1 cellular context compared by ENCODE assay signal in the genomic region with DNA sequence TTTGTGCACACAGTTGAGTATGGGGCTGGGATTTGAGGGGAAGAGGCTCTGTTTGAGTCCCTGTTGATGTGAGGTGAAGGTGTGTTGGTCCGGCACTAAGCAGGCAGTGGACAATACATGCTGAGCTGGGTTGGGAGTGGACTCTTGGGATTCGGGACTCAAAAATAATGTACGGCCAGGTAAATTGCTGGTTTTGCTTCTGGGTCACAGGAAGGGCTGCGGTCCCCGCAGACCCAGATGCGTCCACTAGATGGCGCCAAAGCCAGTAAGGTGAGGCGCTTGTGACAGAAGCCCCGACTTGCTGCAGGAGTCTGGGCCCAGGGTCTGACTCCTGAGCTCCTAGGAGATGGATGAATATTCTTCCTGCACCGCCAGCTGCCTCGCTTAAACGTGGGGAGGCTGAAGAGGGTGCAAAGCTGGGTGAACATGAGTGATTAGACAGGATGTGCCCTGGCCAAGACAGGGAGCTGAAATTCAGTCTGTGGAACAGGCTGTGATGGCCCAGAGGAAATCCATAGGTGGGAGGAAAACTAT.
TF ChIP-seq lines count a peak whose summit lies in the region.

No MANE protein-coding gene starts in this region.

TF ChIP-seq in HEK293, 187 proteins besides CTCF, POLR2A, EP300 and RAD21 (continued from another document):
- TF ChIP-seq, protein P1, sequence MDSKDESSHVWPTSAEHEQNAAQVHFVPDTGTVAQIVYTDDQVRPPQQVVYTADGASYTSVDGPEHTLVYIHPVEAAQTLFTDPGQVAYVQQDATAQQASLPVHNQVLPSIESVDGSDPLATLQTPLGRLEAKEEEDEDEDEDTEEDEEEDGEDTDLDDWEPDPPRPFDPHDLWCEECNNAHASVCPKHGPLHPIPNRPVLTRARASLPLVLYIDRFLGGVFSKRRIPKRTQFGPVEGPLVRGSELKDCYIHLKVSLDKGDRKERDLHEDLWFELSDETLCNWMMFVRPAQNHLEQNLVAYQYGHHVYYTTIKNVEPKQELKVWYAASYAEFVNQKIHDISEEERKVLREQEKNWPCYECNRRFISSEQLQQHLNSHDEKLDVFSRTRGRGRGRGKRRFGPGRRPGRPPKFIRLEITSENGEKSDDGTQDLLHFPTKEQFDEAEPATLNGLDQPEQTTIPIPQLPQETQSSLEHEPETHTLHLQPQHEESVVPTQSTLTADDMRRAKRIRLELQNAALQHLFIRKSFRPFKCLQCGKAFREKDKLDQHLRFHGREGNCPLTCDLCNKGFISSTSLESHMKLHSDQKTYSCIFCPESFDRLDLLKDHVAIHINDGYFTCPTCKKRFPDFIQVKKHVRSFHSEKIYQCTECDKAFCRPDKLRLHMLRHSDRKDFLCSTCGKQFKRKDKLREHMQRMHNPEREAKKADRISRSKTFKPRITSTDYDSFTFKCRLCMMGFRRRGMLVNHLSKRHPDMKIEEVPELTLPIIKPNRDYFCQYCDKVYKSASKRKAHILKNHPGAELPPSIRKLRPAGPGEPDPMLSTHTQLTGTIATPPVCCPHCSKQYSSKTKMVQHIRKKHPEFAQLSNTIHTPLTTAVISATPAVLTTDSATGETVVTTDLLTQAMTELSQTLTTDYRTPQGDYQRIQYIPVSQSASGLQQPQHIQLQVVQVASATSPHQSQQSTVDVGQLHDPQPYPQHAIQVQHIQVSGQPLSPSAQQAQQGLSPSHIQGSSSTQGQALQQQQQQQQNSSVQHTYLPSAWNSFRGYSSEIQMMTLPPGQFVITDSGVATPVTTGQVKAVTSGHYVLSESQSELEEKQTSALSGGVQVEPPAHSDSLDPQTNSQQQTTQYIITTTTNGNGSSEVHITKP (tag by site-specific recombination; IDR thresholded peaks at IDR 0.05) = no peak
- peak; percentile 66 for TF ChIP-seq ZNF335 (tag by site-specific recombination; conservative IDR thresholded peaks at IDR 0.05)
- no peak for TF ChIP-seq ZNF560 (tag by site-specific recombination; IDR thresholded peaks at IDR 0.05; ENCODE audit: borderline replicate concordance)
- 0 out of 2 replicates have a peak, but pooled peaks have one; percentile 71 for TF ChIP-seq ZNF501 (tag by site-specific recombination; IDR thresholded peaks at IDR 0.05)
- TF ChIP-seq GLI2 (tag by site-specific recombination; IDR thresholded peaks at IDR 0.05; ENCODE audit: borderline replicate concordance, low read depth) = no peak
- TF ChIP-seq, protein P2, sequence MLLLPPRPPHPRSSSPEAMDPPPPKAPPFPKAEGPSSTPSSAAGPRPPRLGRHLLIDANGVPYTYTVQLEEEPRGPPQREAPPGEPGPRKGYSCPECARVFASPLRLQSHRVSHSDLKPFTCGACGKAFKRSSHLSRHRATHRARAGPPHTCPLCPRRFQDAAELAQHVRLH (tag by site-specific recombination; IDR thresholded peaks at IDR 0.05) = no peak
- TF ChIP-seq, protein P3, sequence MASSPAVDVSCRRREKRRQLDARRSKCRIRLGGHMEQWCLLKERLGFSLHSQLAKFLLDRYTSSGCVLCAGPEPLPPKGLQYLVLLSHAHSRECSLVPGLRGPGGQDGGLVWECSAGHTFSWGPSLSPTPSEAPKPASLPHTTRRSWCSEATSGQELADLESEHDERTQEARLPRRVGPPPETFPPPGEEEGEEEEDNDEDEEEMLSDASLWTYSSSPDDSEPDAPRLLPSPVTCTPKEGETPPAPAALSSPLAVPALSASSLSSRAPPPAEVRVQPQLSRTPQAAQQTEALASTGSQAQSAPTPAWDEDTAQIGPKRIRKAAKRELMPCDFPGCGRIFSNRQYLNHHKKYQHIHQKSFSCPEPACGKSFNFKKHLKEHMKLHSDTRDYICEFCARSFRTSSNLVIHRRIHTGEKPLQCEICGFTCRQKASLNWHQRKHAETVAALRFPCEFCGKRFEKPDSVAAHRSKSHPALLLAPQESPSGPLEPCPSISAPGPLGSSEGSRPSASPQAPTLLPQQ (tag by site-specific recombination; IDR thresholded peaks at IDR 0.05) = peak; percentile 75
- TF ChIP-seq ZNF530 (tag by site-specific recombination; IDR thresholded peaks at IDR 0.05; ENCODE audit: low read depth) = no peak
- TF ChIP-seq TRIM28 (IDR thresholded peaks at IDR 0.05; ENCODE audit: borderline replicate concordance, low read length) = no peak
- TF ChIP-seq ZNF24 (tag by site-specific recombination; IDR thresholded peaks at IDR 0.05) = no peak
- TF ChIP-seq, protein P4, sequence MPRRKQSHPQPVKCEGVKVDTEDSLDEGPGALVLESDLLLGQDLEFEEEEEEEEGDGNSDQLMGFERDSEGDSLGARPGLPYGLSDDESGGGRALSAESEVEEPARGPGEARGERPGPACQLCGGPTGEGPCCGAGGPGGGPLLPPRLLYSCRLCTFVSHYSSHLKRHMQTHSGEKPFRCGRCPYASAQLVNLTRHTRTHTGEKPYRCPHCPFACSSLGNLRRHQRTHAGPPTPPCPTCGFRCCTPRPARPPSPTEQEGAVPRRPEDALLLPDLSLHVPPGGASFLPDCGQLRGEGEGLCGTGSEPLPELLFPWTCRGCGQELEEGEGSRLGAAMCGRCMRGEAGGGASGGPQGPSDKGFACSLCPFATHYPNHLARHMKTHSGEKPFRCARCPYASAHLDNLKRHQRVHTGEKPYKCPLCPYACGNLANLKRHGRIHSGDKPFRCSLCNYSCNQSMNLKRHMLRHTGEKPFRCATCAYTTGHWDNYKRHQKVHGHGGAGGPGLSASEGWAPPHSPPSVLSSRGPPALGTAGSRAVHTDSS (tag by site-specific recombination; IDR thresholded peaks at IDR 0.05) = no peak
- TF ChIP-seq SETDB1 (IDR thresholded peaks at IDR 0.05; ENCODE audit: insufficient read length, low read length) = no peak
- TF ChIP-seq KLF8 (tag by site-specific recombination; IDR thresholded peaks at IDR 0.05) = no peak
- TF ChIP-seq, protein P5, sequence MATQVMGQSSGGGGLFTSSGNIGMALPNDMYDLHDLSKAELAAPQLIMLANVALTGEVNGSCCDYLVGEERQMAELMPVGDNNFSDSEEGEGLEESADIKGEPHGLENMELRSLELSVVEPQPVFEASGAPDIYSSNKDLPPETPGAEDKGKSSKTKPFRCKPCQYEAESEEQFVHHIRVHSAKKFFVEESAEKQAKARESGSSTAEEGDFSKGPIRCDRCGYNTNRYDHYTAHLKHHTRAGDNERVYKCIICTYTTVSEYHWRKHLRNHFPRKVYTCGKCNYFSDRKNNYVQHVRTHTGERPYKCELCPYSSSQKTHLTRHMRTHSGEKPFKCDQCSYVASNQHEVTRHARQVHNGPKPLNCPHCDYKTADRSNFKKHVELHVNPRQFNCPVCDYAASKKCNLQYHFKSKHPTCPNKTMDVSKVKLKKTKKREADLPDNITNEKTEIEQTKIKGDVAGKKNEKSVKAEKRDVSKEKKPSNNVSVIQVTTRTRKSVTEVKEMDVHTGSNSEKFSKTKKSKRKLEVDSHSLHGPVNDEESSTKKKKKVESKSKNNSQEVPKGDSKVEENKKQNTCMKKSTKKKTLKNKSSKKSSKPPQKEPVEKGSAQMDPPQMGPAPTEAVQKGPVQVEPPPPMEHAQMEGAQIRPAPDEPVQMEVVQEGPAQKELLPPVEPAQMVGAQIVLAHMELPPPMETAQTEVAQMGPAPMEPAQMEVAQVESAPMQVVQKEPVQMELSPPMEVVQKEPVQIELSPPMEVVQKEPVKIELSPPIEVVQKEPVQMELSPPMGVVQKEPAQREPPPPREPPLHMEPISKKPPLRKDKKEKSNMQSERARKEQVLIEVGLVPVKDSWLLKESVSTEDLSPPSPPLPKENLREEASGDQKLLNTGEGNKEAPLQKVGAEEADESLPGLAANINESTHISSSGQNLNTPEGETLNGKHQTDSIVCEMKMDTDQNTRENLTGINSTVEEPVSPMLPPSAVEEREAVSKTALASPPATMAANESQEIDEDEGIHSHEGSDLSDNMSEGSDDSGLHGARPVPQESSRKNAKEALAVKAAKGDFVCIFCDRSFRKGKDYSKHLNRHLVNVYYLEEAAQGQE (tag by site-specific recombination; IDR thresholded peaks at IDR 0.05) = no peak
- TF ChIP-seq ZNF707 (tag by site-specific recombination; IDR thresholded peaks at IDR 0.05) = no peak
- TF ChIP-seq HOXD13 (CRISPR knock-in tag; IDR thresholded peaks at IDR 0.05; ENCODE audit: borderline replicate concordance) = no peak
- TF ChIP-seq FEZF1 (tag by site-specific recombination; IDR thresholded peaks at IDR 0.05) = no peak
- no peak for TF ChIP-seq ZNF133 (tag by site-specific recombination; IDR thresholded peaks at IDR 0.05)
- TF ChIP-seq ZNF354C (tag by site-specific recombination; IDR thresholded peaks at IDR 0.05; ENCODE audit: borderline replicate concordance, low read depth) = no peak
- peak; percentile 45; the same call in 1 of the 2 replicates for TF ChIP-seq WT1 (tag by site-specific recombination; IDR thresholded peaks at IDR 0.05)
- TF ChIP-seq ZNF10 (tag by site-specific recombination; IDR thresholded peaks at IDR 0.05) = no peak; the same call in 1 of the 2 replicates
- peak; percentile 88 for TF ChIP-seq ZEB2 (tag by site-specific recombination; IDR thresholded peaks at IDR 0.05)
- TF ChIP-seq ZNF112 (tag by site-specific recombination; IDR thresholded peaks at IDR 0.05) = no peak
- no peak for TF ChIP-seq KLF10 (tag by site-specific recombination; IDR thresholded peaks at IDR 0.05)
- TF ChIP-seq ZNF350 (tag by site-specific recombination; IDR thresholded peaks at IDR 0.05) = no peak
- no peak for TF ChIP-seq ZNF791 (tag by site-specific recombination; IDR thresholded peaks at IDR 0.05)
- no peak for TF ChIP-seq ZNF837 (tag by site-specific recombination; IDR thresholded peaks at IDR 0.05)
- no peak for TF ChIP-seq ZNF214 (tag by site-specific recombination; IDR thresholded peaks at IDR 0.05; ENCODE audit: borderline replicate concordance)
- no peak for TF ChIP-seq ZNF768 (tag by site-specific recombination; IDR thresholded peaks at IDR 0.05)
- TF ChIP-seq SCRT2 (tag by site-specific recombination; IDR thresholded peaks at IDR 0.05) = no peak
- no peak; the same call in 1 of the 2 replicates for TF ChIP-seq ZNF660 (tag by site-specific recombination; IDR thresholded peaks at IDR 0.05)
- TF ChIP-seq, protein P6, sequence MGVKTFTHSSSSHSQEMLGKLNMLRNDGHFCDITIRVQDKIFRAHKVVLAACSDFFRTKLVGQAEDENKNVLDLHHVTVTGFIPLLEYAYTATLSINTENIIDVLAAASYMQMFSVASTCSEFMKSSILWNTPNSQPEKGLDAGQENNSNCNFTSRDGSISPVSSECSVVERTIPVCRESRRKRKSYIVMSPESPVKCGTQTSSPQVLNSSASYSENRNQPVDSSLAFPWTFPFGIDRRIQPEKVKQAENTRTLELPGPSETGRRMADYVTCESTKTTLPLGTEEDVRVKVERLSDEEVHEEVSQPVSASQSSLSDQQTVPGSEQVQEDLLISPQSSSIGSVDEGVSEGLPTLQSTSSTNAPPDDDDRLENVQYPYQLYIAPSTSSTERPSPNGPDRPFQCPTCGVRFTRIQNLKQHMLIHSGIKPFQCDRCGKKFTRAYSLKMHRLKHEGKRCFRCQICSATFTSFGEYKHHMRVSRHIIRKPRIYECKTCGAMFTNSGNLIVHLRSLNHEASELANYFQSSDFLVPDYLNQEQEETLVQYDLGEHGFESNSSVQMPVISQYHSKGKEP (tag by site-specific recombination; IDR thresholded peaks at IDR 0.05) = 0 out of 2 replicates have a peak, but pooled peaks have one; percentile 26
- TF ChIP-seq, protein P7, sequence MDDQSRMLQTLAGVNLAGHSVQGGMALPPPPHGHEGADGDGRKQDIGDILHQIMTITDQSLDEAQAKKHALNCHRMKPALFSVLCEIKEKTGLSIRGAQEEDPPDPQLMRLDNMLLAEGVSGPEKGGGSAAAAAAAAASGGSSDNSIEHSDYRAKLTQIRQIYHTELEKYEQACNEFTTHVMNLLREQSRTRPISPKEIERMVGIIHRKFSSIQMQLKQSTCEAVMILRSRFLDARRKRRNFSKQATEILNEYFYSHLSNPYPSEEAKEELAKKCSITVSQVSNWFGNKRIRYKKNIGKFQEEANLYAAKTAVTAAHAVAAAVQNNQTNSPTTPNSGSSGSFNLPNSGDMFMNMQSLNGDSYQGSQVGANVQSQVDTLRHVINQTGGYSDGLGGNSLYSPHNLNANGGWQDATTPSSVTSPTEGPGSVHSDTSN (CRISPR knock-in tag; IDR thresholded peaks at IDR 0.05) = no peak
- no peak for TF ChIP-seq ZNF830 (tag by site-specific recombination; IDR thresholded peaks at IDR 0.05; ENCODE audit: low read depth)
- no peak for TF ChIP-seq ZNF544 (tag by site-specific recombination; IDR thresholded peaks at IDR 0.05)
- no peak for TF ChIP-seq ZNF677 (tag by site-specific recombination; IDR thresholded peaks at IDR 0.05)
- TF ChIP-seq ZSCAN30 (tag by site-specific recombination; IDR thresholded peaks at IDR 0.05) = peak; percentile 94; the same call in 1 of the 2 replicates
- 0 out of 2 replicates have a peak, but pooled peaks have one; percentile 40 for TF ChIP-seq ZXDB (tag by site-specific recombination; IDR thresholded peaks at IDR 0.05)
- TF ChIP-seq ZNF561 (tag by site-specific recombination; IDR thresholded peaks at IDR 0.05; ENCODE audit: borderline replicate concordance) = peak; percentile 82; the same call in 1 of the 2 replicates
- TF ChIP-seq, protein P8, sequence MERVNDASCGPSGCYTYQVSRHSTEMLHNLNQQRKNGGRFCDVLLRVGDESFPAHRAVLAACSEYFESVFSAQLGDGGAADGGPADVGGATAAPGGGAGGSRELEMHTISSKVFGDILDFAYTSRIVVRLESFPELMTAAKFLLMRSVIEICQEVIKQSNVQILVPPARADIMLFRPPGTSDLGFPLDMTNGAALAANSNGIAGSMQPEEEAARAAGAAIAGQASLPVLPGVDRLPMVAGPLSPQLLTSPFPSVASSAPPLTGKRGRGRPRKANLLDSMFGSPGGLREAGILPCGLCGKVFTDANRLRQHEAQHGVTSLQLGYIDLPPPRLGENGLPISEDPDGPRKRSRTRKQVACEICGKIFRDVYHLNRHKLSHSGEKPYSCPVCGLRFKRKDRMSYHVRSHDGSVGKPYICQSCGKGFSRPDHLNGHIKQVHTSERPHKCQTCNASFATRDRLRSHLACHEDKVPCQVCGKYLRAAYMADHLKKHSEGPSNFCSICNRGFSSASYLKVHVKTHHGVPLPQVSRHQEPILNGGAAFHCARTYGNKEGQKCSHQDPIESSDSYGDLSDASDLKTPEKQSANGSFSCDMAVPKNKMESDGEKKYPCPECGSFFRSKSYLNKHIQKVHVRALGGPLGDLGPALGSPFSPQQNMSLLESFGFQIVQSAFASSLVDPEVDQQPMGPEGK (tag by site-specific recombination; IDR thresholded peaks at IDR 0.05) = no peak
- TF ChIP-seq PRDM1 (tag by site-specific recombination; IDR thresholded peaks at IDR 0.05) = no peak
- no peak for TF ChIP-seq KLF1 (tag by site-specific recombination; IDR thresholded peaks at IDR 0.05)
- no peak for TF ChIP-seq HOXC10 (CRISPR knock-in tag; IDR thresholded peaks at IDR 0.05)
